In genomic region chr3:195669315-195669714, GRCh38 we compare ENCODE assay signal across 9 cellular contexts. TPM values are rescaled to one million over a fixed set of nuclear protein-coding genes. Genes with fewer than 3 reads are reported as not detected.
DNase-seq lines count a peak whose midpoint lies in the region; ATAC-seq and TF ChIP-seq lines count a peak whose summit lies in the region.
"Not testable (repeated sequence)": the region's sequence is repeated elsewhere in the genome, so short reads cannot be mapped to it uniquely, and the experiment has no call there.
"Had no signal": no experiment of that assay in that cellular context is flagged by ENCODE, and none has a peak within 500 bp of the region (broad histone marks: within the 10 kb centered on the region; RNA-seq: fewer than 3 reads in every experiment).

No MANE protein-coding gene starts in this region.

- BruUV-seq in PC-3 (replicated peaks; lab: Mats Ljungman, UMichigan) = TSS peak; percentile 11

- H3K79me2 ChIP-seq in PC-3 (ENCODE audit: low read length) = not testable (repeated sequence)

- not testable (repeated sequence) for H3K27me3 Mint-ChIP-seq in activated CD4-positive, alpha-beta T cell treated with anti-CD3 and anti-CD28 coated beads, Interleukin-2, amount 10 ng/mL, durations not matched to agents 24 days and 14 days; effector memory CD8-positive, alpha-beta T cell; stimulated activated naive CD8-positive, alpha-beta T cell treated with anti-CD3 and anti-CD28 coated beads, Interleukin-15, amount 100 ng/mL, for 72 hours

- H3K9ac ChIP-seq in PC-3 (ENCODE audit: low read length) = not testable (repeated sequence)

- not testable (repeated sequence) for TF ChIP-seq CTCF in PC-3 (conservative IDR thresholded peaks at IDR 0.05; ENCODE audit: low read depth, low read length); left lung (IDR thresholded peaks at IDR 0.05)

- not testable (repeated sequence) for H3K4me2 ChIP-seq in PC-3 (ENCODE audit: low read length)

- not testable (repeated sequence) for H3K36me3 ChIP-seq in PC-3 (ENCODE audit: low read depth, low read length)
- H3K36me3 ChIP-seq in left lung = peaks cover 0 to 78% of the 10 kb centered on the region in 2 donors

- intact Hi-C loops in PC-3 (cut with micrococcal nuclease); activated CD4-positive, alpha-beta T cell treated with anti-CD3 and anti-CD28 coated beads, Interleukin-2, amount 10 ng/mL, durations not matched to agents 24 days and 14 days (cut with micrococcal nuclease); left lung (cut with DNase I): not testable (repeated sequence)

- not testable (repeated sequence) for H3K4me3 Mint-ChIP-seq in activated CD4-positive, alpha-beta T cell treated with anti-CD3 and anti-CD28 coated beads, Interleukin-2, amount 10 ng/mL, durations not matched to agents 24 days and 14 days; effector memory CD8-positive, alpha-beta T cell; stimulated activated naive CD8-positive, alpha-beta T cell treated with anti-CD3 and anti-CD28 coated beads, Interleukin-15, amount 100 ng/mL, for 72 hours

- H3K4me1 Mint-ChIP-seq in activated CD4-positive, alpha-beta T cell treated with anti-CD3 and anti-CD28 coated beads, Interleukin-2, amount 10 ng/mL, durations not matched to agents 24 days and 14 days; effector memory CD8-positive, alpha-beta T cell (ENCODE audit: low read depth in 2 of 2); stimulated activated naive CD8-positive, alpha-beta T cell treated with anti-CD3 and anti-CD28 coated beads, Interleukin-15, amount 100 ng/mL, for 72 hours: not testable (repeated sequence)

- peaks cover 33% of the 10 kb centered on the region for H3K36me3 Mint-ChIP-seq in activated CD4-positive, alpha-beta T cell treated with anti-CD3 and anti-CD28 coated beads, Interleukin-2, amount 10 ng/mL, durations not matched to agents 24 days and 14 days (ENCODE audit: low read depth)
- peaks cover 73% of the 10 kb centered on the region for H3K36me3 Mint-ChIP-seq in effector memory CD8-positive, alpha-beta T cell (ENCODE audit: insufficient read depth)

- H3K27ac Mint-ChIP-seq in activated CD4-positive, alpha-beta T cell treated with anti-CD3 and anti-CD28 coated beads, Interleukin-2, amount 10 ng/mL, durations not matched to agents 24 days and 14 days = peak overlapping the region; percentile 82
- not testable (repeated sequence) for H3K27ac Mint-ChIP-seq in effector memory CD8-positive, alpha-beta T cell; stimulated activated naive CD8-positive, alpha-beta T cell treated with anti-CD3 and anti-CD28 coated beads, Interleukin-15, amount 100 ng/mL, for 72 hours

- ATAC-seq in PC-3 = peak; percentile 48
- peak; percentile 31 for ATAC-seq in effector memory CD8-positive, alpha-beta T cell (replicated peaks)
- peak; percentile 14 for ATAC-seq in left lung
- ATAC-seq in stimulated activated naive CD8-positive, alpha-beta T cell treated with anti-CD3 and anti-CD28 coated beads, Interleukin-15, amount 100 ng/mL, for 72 hours = peak; percentile 79

- POLR2A ChIA-PET in PC-3 (lab: Charles Lee; ENCODE audit: unreplicated experiment) = not testable (repeated sequence)

- H3K27ac ChIP-seq in PC-3 (ENCODE audit: low read length); left lung: not testable (repeated sequence)

- H4K20me1 ChIP-seq in PC-3 (ENCODE audit: low read length) = not testable (repeated sequence)

- H3F3A ChIP-seq in PC-3 (ENCODE audit: low read length, unreplicated experiment) = not testable (repeated sequence)

- H3K4me3 ChIP-seq in PC-3 (ENCODE audit: low read length); left lung: not testable (repeated sequence)

- H3K9me2 ChIP-seq in PC-3 (replicated peaks; ENCODE audit: low read length) = not testable (repeated sequence)

- not testable (repeated sequence) for DNase-seq in PC-3; activated CD4-positive, alpha-beta T cell treated with anti-CD3 and anti-CD28 coated beads, Interleukin-2, amount 10 ng/mL, durations not matched to agents 24 days and 14 days; effector memory CD8-positive, alpha-beta T cell; left lung
- peak; percentile 54 for DNase-seq in activated T-cell treated with anti-CD3 and anti-CD28 coated beads for 48 hours (ENCODE audit: low read depth)
- DNase-seq in activated effector memory CD4-positive, alpha-beta T cell treated with anti-CD3 and anti-CD28 coated beads, Interleukin-2, amount 50 U/mL, for 16 hours = peak; percentile 69
- DNase-seq in stimulated activated CD4-positive, alpha-beta T cell treated with anti-CD3 and anti-CD28 coated beads, Interleukin-4, amount 100 ng/mL, for 48 hours (ENCODE audit: low read depth in 2 of 2) = peak; percentile 19 to 26
- DNase-seq in stimulated activated naive CD8-positive, alpha-beta T cell treated with anti-CD3 and anti-CD28 coated beads, Interleukin-15, amount 100 ng/mL, for 72 hours = peak in 1 of 2 donors; percentile 40

- H3K9me3 Mint-ChIP-seq in activated CD4-positive, alpha-beta T cell treated with anti-CD3 and anti-CD28 coated beads, Interleukin-2, amount 10 ng/mL, durations not matched to agents 24 days and 14 days; effector memory CD8-positive, alpha-beta T cell; stimulated activated naive CD8-positive, alpha-beta T cell treated with anti-CD3 and anti-CD28 coated beads, Interleukin-15, amount 100 ng/mL, for 72 hours: not testable (repeated sequence)

- not testable (repeated sequence) for H2AFZ ChIP-seq in PC-3 (ENCODE audit: low read length)

- not testable (repeated sequence) for H3K27me3 ChIP-seq in PC-3 (ENCODE audit: low read length); left lung

- CTCF ChIA-PET in PC-3 (lab: Charles Lee) = not testable (repeated sequence)

- not testable (repeated sequence) for H3K4me1 ChIP-seq in PC-3 (ENCODE audit: insufficient read depth, low read length); left lung

- not testable (repeated sequence) for H3K9me3 ChIP-seq in PC-3 (ENCODE audit: low read length); left lung

RNA-seq across cellular contexts. Expression of gene MUC20, which starts 51.5 kb away (rescaled TPM):
- 0.69 and 2.2 TPM in 2 replicates for total RNA-seq in PC-3 (2014; rRNA removed)
- total RNA-seq in activated CD4-positive, alpha-beta T cell treated with anti-CD3 and anti-CD28 coated beads, Interleukin-2, amount 10 ng/mL, durations not matched to agents 24 days and 14 days = 2.9 and 3.7 TPM in 2 replicates
- total RNA-seq in left lung = 10 to 100 TPM in 1 of 2 donors, 1 to 10 TPM in 1; 7.7 to 20.3 TPM
- total RNA-seq: IMR-90 had no signal

Comparison
In these comparisons a context has a peak if more than half of its experiments do, and no peak if none do; other contexts are left out.
1. ATAC-seq: peak in every context shown above with its lines; median percentile 79 in stimulated activated naive CD8-positive, alpha-beta T cell treated with anti-CD3 and anti-CD28 coated beads, Interleukin-15, amount 100 ng/mL, for 72 hours; 48 in PC-3; 31 in effector memory CD8-positive, alpha-beta T cell; 14 in left lung.